Comparison of ENCODE assay signal across 10 cellular contexts in genomic region chr20:49769125-49769581, GRCh38. TPM values are rescaled to one million over a fixed set of nuclear protein-coding genes. Genes with fewer than 3 reads are reported as not detected.
DNase-seq lines count a peak whose midpoint lies in the region; ATAC-seq and TF ChIP-seq lines count a peak whose summit lies in the region.
"Had no signal": no experiment of that assay in that cellular context is flagged by ENCODE, and none has a peak within 500 bp of the region (broad histone marks: within the 10 kb centered on the region; RNA-seq: fewer than 3 reads in every experiment).

No MANE protein-coding gene starts in this region.

- H3K4me3 Mint-ChIP-seq in osteocyte (ENCODE audit: unreplicated experiment): no peak overlapping the region
- H3K4me3 Mint-ChIP-seq: stimulated activated naive CD8-positive, alpha-beta T cell treated with anti-CD3 and anti-CD28 coated beads, Interleukin-15, Interleukin-2, amounts not matched to agents 100 ng/mL and 50 ng/mL, for 24 hours had no signal

- peak overlapping the region; percentile 45 to 86 (median 71) for H3K4me2 ChIP-seq in BLaER1 treated with 17β-estradiol and CSF1 and Interleukin-3, amounts not matched to agents 10 nM and 100 nM

- peak overlapping the region; percentile 24 for H3K27ac Mint-ChIP-seq in osteocyte (ENCODE audit: unreplicated experiment)
- H3K27ac Mint-ChIP-seq: stimulated activated naive CD8-positive, alpha-beta T cell treated with anti-CD3 and anti-CD28 coated beads, Interleukin-15, Interleukin-2, amounts not matched to agents 100 ng/mL and 50 ng/mL, for 24 hours had no signal

- DNase-seq in dermis blood vessel endothelial cell: peak; percentile 56
- DNase-seq in osteocyte (ENCODE audit: extremely low spot score, unreplicated experiment): no peak
- DNase-seq in NCI-H146 treated with DMSO at 0.1 percent for 48 hours (lab: John Stamatoyannopoulos, UW; ENCODE audit: unreplicated experiment): no peak
- DNase-seq: activated CD4-positive, alpha-beta T cell treated with anti-CD3 and anti-CD28 coated beads for 48 hours had no signal

- H3K36me3 ChIP-seq in BLaER1 treated with 17β-estradiol and CSF1 and Interleukin-3, amounts not matched to agents 10 nM and 100 nM: no peaks in the 10 kb centered on the region
- no peaks in the 10 kb centered on the region for H3K36me3 ChIP-seq in HUES64 (ENCODE audit: insufficient read depth, low read length)

- H3K27me3 ChIP-seq in BLaER1 treated with 17β-estradiol and CSF1 and Interleukin-3, amounts not matched to agents 10 nM and 100 nM: peaks cover 0 to 20% (median 7%) of the 10 kb centered on the region in 11 experiments; a peak in 9 of 22 replicates
- H3K27me3 ChIP-seq in HUES64 (ENCODE audit: insufficient read depth, low read length): no peaks in the 10 kb centered on the region

- peak overlapping the region in 8 of 11 experiments; percentile 7 to 70 (median 53); a peak in 11 of 22 replicates for H3K9ac ChIP-seq in BLaER1 treated with 17β-estradiol and CSF1 and Interleukin-3, amounts not matched to agents 10 nM and 100 nM
- no peak overlapping the region for H3K9ac ChIP-seq in HUES64 (ENCODE audit: low read depth, low read length)

- no peaks in the 10 kb centered on the region for H3K36me3 Mint-ChIP-seq in osteocyte (ENCODE audit: unreplicated experiment)

- H3K4me1 Mint-ChIP-seq in osteocyte (ENCODE audit: unreplicated experiment): peaks cover 20% of the 10 kb centered on the region

- H3K9me3 ChIP-seq in BLaER1 treated with 17β-estradiol and CSF1 and Interleukin-3, amounts not matched to agents 10 nM and 100 nM (replicated peaks in 1 of 11): peaks cover 0 to 9% (median 0%) of the 10 kb centered on the region in 11 experiments; a peak in 4 of 22 replicates
- H3K9me3 ChIP-seq in HUES64 (ENCODE audit: insufficient read depth, low read depth, low read length): no peaks in the 10 kb centered on the region; the same call in 1 of the 2 replicates

- H3K4me1 ChIP-seq in BLaER1 treated with 17β-estradiol and CSF1 and Interleukin-3, amounts not matched to agents 10 nM and 100 nM: peaks cover 45 to 80% (median 61%) of the 10 kb centered on the region in 10 experiments
- H3K4me1 ChIP-seq in HUES64 (ENCODE audit: insufficient read depth, low read length): peaks cover 34% of the 10 kb centered on the region

- H3K27me3 Mint-ChIP-seq in osteocyte (ENCODE audit: unreplicated experiment): no peaks in the 10 kb centered on the region

- no peak for TF ChIP-seq CTCF in osteocyte (IDR thresholded peaks at IDR 0.05)

- H4K20me1 ChIP-seq in BLaER1 treated with 17β-estradiol and CSF1 and Interleukin-3, amounts not matched to agents 10 nM and 100 nM: no peaks in the 10 kb centered on the region

- no peaks in the 10 kb centered on the region for H3K9me3 Mint-ChIP-seq in osteocyte (ENCODE audit: unreplicated experiment)
- H3K9me3 Mint-ChIP-seq: stimulated activated naive CD8-positive, alpha-beta T cell treated with anti-CD3 and anti-CD28 coated beads, Interleukin-15, Interleukin-2, amounts not matched to agents 100 ng/mL and 50 ng/mL, for 24 hours had no signal

- ATAC-seq in GM21825 (IDR thresholded peaks at IDR 0.05; ENCODE audit: unreplicated experiment): no peak
- no peak for ATAC-seq in HG03039 (IDR thresholded peaks at IDR 0.05; ENCODE audit: unreplicated experiment)
- no peak for ATAC-seq in HG02588 (IDR thresholded peaks at IDR 0.05; ENCODE audit: unreplicated experiment)

- no peak overlapping the region for H3K4me3 ChIP-seq in BLaER1 treated with 17β-estradiol and CSF1 and Interleukin-3, amounts not matched to agents 10 nM and 100 nM
- no peak overlapping the region for H3K4me3 ChIP-seq in HUES64 (ENCODE audit: low read length)

- peak overlapping the region in 9 of 11 experiments; percentile 28 to 86 (median 78); a peak in 18 of 22 replicates for H3K27ac ChIP-seq in BLaER1 treated with 17β-estradiol and CSF1 and Interleukin-3, amounts not matched to agents 10 nM and 100 nM
- peak overlapping the region; percentile 98; the same call in 1 of the 2 replicates for H3K27ac ChIP-seq in HUES64 (ENCODE audit: low read depth, low read length)

- 98% methylated on average over 5 of the region's 5 CpGs for WGBS in HUES64

RNA-seq across cellular contexts. Expression of gene SLC9A8, which starts 43.5 kb away (rescaled TPM):
- 5.6 TPM for polyA plus RNA-seq in HUES64 (2013, experiment 1 of 2)
- 5.5 TPM for polyA plus RNA-seq in HUES64 (2013, experiment 2 of 2)
- total RNA-seq in dermis blood vessel endothelial cell: 6.6 and 8.4 TPM in 2 replicates
- total RNA-seq in osteocyte: 9.7 and 10.9 TPM in 2 replicates

RNA-seq across cellular contexts. Expression of gene B4GALT5, which starts 55.5 kb away (rescaled TPM):
- 37.2 TPM for polyA plus RNA-seq in HUES64 (2013, experiment 1 of 2)
- 38.5 TPM for polyA plus RNA-seq in HUES64 (2013, experiment 2 of 2)
- total RNA-seq in dermis blood vessel endothelial cell: 63.3 and 65.1 TPM in 2 replicates
- total RNA-seq in osteocyte: 45.4 TPM in 2 replicates
